ENCODE assay signal across 1 cellular context in the genomic region with DNA sequence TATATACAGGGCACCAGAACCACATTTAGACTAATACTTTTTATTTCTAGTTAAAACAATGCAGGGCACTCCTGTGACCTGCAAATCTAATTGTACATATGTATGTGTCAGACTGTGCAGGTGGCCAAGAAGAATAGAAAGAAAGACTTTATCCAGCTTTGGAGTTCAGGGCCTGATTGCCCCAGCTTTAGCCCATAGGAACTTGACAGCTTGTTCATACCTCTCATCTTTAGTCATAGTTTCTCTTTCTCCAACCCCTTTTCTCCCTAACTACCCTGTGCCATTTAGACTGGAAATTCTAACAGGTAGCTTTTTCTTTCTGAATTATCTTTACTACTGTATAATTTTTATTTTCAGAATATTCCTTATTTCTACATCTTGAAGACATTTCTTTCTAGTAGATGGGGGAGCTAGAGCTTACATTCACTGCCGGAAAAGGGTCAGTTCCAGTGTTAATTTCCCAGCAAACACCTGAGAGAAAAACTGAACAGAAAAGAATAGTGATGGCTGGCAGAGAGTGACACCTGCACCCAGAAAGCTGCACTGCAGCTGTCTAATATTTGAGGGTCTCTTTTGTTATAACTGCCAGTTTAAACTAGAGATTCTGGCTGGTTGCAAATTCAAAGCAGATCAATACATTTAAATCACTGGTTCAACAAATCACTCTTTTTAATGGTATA.
TF ChIP-seq lines count a peak whose summit lies in the region.

No MANE protein-coding gene starts in this region.

TF ChIP-seq in HepG2, 621 proteins besides CTCF, POLR2A, EP300 and RAD21:
- peak; percentile 94 for TF ChIP-seq ZNF12 (CRISPR knock-in tag; IDR thresholded peaks at IDR 0.05)
- TF ChIP-seq ATRX (CRISPR knock-in tag; IDR thresholded peaks at IDR 0.05; ENCODE audit: borderline replicate concordance): no peak
- no peak for TF ChIP-seq ZNF639 (CRISPR knock-in tag; conservative IDR thresholded peaks at IDR 0.05)
- no peak for TF ChIP-seq ZNF543 (CRISPR knock-in tag; IDR thresholded peaks at IDR 0.05)
- TF ChIP-seq STAG1 (CRISPR knock-in tag; IDR thresholded peaks at IDR 0.05): peak; percentile 15; the same call in 1 of the 2 replicates
- TF ChIP-seq ZNF296 (CRISPR knock-in tag; conservative IDR thresholded peaks at IDR 0.05): no peak
- no peak for TF ChIP-seq SMAD3 (CRISPR knock-in tag; IDR thresholded peaks at IDR 0.05)
- TF ChIP-seq, protein P1, sequence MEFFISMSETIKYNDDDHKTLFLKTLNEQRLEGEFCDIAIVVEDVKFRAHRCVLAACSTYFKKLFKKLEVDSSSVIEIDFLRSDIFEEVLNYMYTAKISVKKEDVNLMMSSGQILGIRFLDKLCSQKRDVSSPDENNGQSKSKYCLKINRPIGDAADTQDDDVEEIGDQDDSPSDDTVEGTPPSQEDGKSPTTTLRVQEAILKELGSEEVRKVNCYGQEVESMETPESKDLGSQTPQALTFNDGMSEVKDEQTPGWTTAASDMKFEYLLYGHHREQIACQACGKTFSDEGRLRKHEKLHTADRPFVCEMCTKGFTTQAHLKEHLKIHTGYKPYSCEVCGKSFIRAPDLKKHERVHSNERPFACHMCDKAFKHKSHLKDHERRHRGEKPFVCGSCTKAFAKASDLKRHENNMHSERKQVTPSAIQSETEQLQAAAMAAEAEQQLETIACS (CRISPR knock-in tag; IDR thresholded peaks at IDR 0.05): no peak
- no peak for TF ChIP-seq SP4 (CRISPR knock-in tag; IDR thresholded peaks at IDR 0.05)
- no peak for TF ChIP-seq ZNF331 (CRISPR knock-in tag; IDR thresholded peaks at IDR 0.05)
- TF ChIP-seq ASH2L (IDR thresholded peaks at IDR 0.05; ENCODE audit: insufficient read length, low read depth, low read length): peak; percentile 30
- no peak for TF ChIP-seq POLR2G (IDR thresholded peaks at IDR 0.05; ENCODE audit: low read depth, low read length)
- no peak for TF ChIP-seq ZNF841 (CRISPR knock-in tag; IDR thresholded peaks at IDR 0.05; ENCODE audit: borderline replicate concordance)
- no peak for TF ChIP-seq ZNF780A (CRISPR knock-in tag; IDR thresholded peaks at IDR 0.05)
